In genomic region chr7:149147072-149147729, GRCh38 we compare ENCODE assay signal across 1 cellular context.
TF ChIP-seq lines count a peak whose summit lies in the region.

ZNF398 (plus strand) TSS chr7:149147453; CDS start chr7:149147743, 290 bp downstream.

TF ChIP-seq in SK-N-SH, 30 proteins besides CTCF, POLR2A, EP300 and RAD21 (continued from another document):
- TF ChIP-seq REST (IDR thresholded peaks at IDR 0.05; ENCODE audit: low read depth, low read length) (no peak; the same call in 1 of the 2 replicates), PBX3 (IDR thresholded peaks at IDR 0.05) (no peak; the same call in 1 of the 2 replicates), FOSL2 (IDR thresholded peaks at IDR 0.05; ENCODE audit: borderline replicate concordance, low read depth) (no peak), IRF3 (IDR thresholded peaks at IDR 0.05; ENCODE audit: low read depth, low read length) (no peak), ELF1 (IDR thresholded peaks at IDR 0.05) (peak; percentile 38; the same call in 1 of the 2 replicates), NRF1 (IDR thresholded peaks at IDR 0.05; ENCODE audit: low read depth, low read length) (peak; percentile 22), JUND (IDR thresholded peaks at IDR 0.05) (no peak), EZH2phosphoT487 (IDR thresholded peaks at IDR 0.05; ENCODE audit: borderline replicate concordance, low read depth) (no peak), FOXM1 (IDR thresholded peaks at IDR 0.05; ENCODE audit: low read depth) (no peak), TCF12 (IDR thresholded peaks at IDR 0.05) (no peak), ZBTB33 (IDR thresholded peaks at IDR 0.05; ENCODE audit: borderline replicate concordance, low read depth) (peak; percentile 62; the same call in 1 of the 2 replicates), NFIC (IDR thresholded peaks at IDR 0.05; ENCODE audit: borderline replicate concordance) (no peak), SIN3A (IDR thresholded peaks at IDR 0.05; ENCODE audit: borderline replicate concordance, low read depth, low read length) (peak; percentile 77; the same call in 1 of the 2 replicates), RCOR1 (IDR thresholded peaks at IDR 0.05; ENCODE audit: low read length) (no peak), YY1 (IDR thresholded peaks at IDR 0.05; ENCODE audit: low read depth) (no peak), GABPA (IDR thresholded peaks at IDR 0.05; ENCODE audit: low read depth) (0 out of 2 replicates have a peak, but pooled peaks have one; percentile 15), GATA2 (CRISPR knock-in tag; IDR thresholded peaks at IDR 0.05) (no peak), POLR2AphosphoS5 (IDR thresholded peaks at IDR 0.05; ENCODE audit: low read depth, low read length) (peak; percentile 54), RFX5 (IDR thresholded peaks at IDR 0.05; ENCODE audit: low read length) (no peak)
